8 cellular contexts compared by ENCODE assay signal in genomic region chr15:41828747-41829270, GRCh38. TPM values are rescaled to one million over a fixed set of nuclear protein-coding genes. Genes with fewer than 3 reads are reported as not detected.
DNase-seq lines count a peak whose midpoint lies in the region; ATAC-seq, FAIRE-seq and TF ChIP-seq lines count a peak whose summit lies in the region.

No MANE protein-coding gene starts in this region.

- peaks cover 42% of the 10 kb centered on the region for H3K36me3 Mint-ChIP-seq in activated T-cell treated with anti-CD3 and anti-CD28 coated beads, Interleukin-2, amount 50 U/mL, for 24 hours (ENCODE audit: low read depth)

- TF ChIP-seq CTCF in HepG2 (CRISPR knock-in tag; IDR thresholded peaks at IDR 0.05) (no peak), tibial artery (IDR thresholded peaks at IDR 0.05) (no peak), D721Med (IDR thresholded peaks at IDR 0.05; ENCODE audit: insufficient read depth, missing control alignments) (no peak)

- peak overlapping the region; percentile 90 for H3K4me2 ChIP-seq in HepG2 (ENCODE audit: low read depth, low read length)

- CTCF ChIA-PET in HepG2 (lab: Yijun Ruan, JAX; ENCODE audit: low intra/inter-chr PET ratio, low total read pairs) = no interaction called here

- H3K27ac Mint-ChIP-seq in activated T-cell treated with anti-CD3 and anti-CD28 coated beads, Interleukin-2, amount 50 U/mL, for 24 hours = peak overlapping the region; percentile 88

- H3K4me3 Mint-ChIP-seq in activated T-cell treated with anti-CD3 and anti-CD28 coated beads, Interleukin-2, amount 50 U/mL, for 24 hours = peak overlapping the region; percentile 83

- H3K27ac ChIP-seq in angular gyrus (ENCODE audit: low read depth, low read length) (peak overlapping the region; percentile 82), HepG2 (ENCODE audit: extremely low read length, insufficient read depth, low read length) (no peak overlapping the region), tibial artery (peak overlapping the region; percentile 70 to 78)

- ATAC-seq in HepG2 = no peak; the same call in 2 of the 3 replicates

- no peaks in the 10 kb centered on the region for H4K20me1 ChIP-seq in HepG2 (ENCODE audit: insufficient read depth, low read length)

- POLR2A ChIA-PET in HepG2 (lab: Yijun Ruan, JAX) = interaction anchor here (0.6 to 1.0 kb wide), 2 partner anchors 55 to 253 kb away, joined by 4 read pairs; partner anchors contain the start of gene MAPKBP1

- H3K9ac ChIP-seq in HepG2 (ENCODE audit: insufficient read depth, low read depth, low read length) = peak overlapping the region; percentile 90

- peaks cover 18% of the 10 kb centered on the region for H3K4me1 ChIP-seq in HepG2 (ENCODE audit: insufficient read depth, low read length)
- H3K4me1 ChIP-seq in tibial artery = peaks cover 5 to 36% (median 15%) of the 10 kb centered on the region in 4 donors

- FAIRE-seq in HepG2 (lab: Jason Lieb, UNC) (peak; percentile 34), D721Med (lab: Jason Lieb, UNC) (no peak)

- no peaks in the 10 kb centered on the region for H3K79me2 ChIP-seq in HepG2 (ENCODE audit: insufficient read depth, low read length)

- TF ChIP-seq EP300 in HepG2 (IDR thresholded peaks at IDR 0.05; ENCODE audit: low read depth in 2 of 2, low read length in 2 of 2) (no peak), HepG2 (CRISPR knock-in tag; IDR thresholded peaks at IDR 0.05; ENCODE audit: borderline replicate concordance) (no peak)

- H3K9me3 ChIP-seq in HepG2 (ENCODE audit: low read length) (no peaks in the 10 kb centered on the region), tibial artery (no peaks in the 10 kb centered on the region)

- H3K9me3 Mint-ChIP-seq in activated T-cell treated with anti-CD3 and anti-CD28 coated beads, Interleukin-2, amount 50 U/mL, for 24 hours = no peaks in the 10 kb centered on the region

- H3K36me3 ChIP-seq in HepG2 (replicated peaks in 1 of 2; ENCODE audit: control insufficient read depth in 1 of 2, insufficient read depth in 2 of 2, low read length in 2 of 2) (0 out of 5 replicates have a peak, but pooled peaks cover 0 to 5% of the 10 kb centered on the region in 2 experiments), tibial artery (peaks cover 8 to 41% (median 24%) of the 10 kb centered on the region in 3 donors)

- BruUV-seq in HepG2 (replicated peaks; lab: Mats Ljungman, UMichigan) = no TSS peak

- no peaks in the 10 kb centered on the region; a peak in 1 of 5 replicates for H3K27me3 ChIP-seq in HepG2 (ENCODE audit: control insufficient read depth in 1 of 2, insufficient read depth in 2 of 2, low read length in 2 of 2)
- H3K27me3 ChIP-seq in tibial artery = no peaks in the 10 kb centered on the region

- H3K27me3 Mint-ChIP-seq in activated T-cell treated with anti-CD3 and anti-CD28 coated beads, Interleukin-2, amount 50 U/mL, for 24 hours = no peaks in the 10 kb centered on the region

- WGBS in HepG2 (ENCODE audit: low lambda C conversion rate) = 9% methylated on average over 7 of the region's 7 CpGs

- H3K4me1 Mint-ChIP-seq in activated T-cell treated with anti-CD3 and anti-CD28 coated beads, Interleukin-2, amount 50 U/mL, for 24 hours (ENCODE audit: low read depth) = peaks cover 53% of the 10 kb centered on the region

- no peak for DNase-seq in activated T-cell treated with anti-CD3 and anti-CD28 coated beads, Interleukin-2, amount 50 U/mL, for 24 hours
- no peak for DNase-seq in activated T-cell treated with anti-CD3 and anti-CD28 coated beads, Interleukin-2, amount 50 U/mL, for 48 hours
- DNase-seq in HepG2 (ENCODE audit: low spot score) (no peak), tibial artery (no peak), D721Med (ENCODE audit: insufficient read length, low spot score) (no peak), HPDE6-E6E7 (ENCODE audit: extremely low spot score) (no peak), kidney glomerular epithelial cell (lab: John Stamatoyannopoulos, UW) (no peak)

- TF ChIP-seq RAD21 in HepG2 (CRISPR knock-in tag; IDR thresholded peaks at IDR 0.05) = no peak

- H2AFZ ChIP-seq in HepG2 (ENCODE audit: low read length) = peak overlapping the region; percentile 61

- intact Hi-C loops in HepG2 (cut with micrococcal nuclease; ENCODE audit: unreplicated experiment) (no loop called here), tibial artery (cut with DNase I; ENCODE audit: low total_unique reads) (loop anchor here (5.0 kb wide), 1 partner anchor 143 kb away; the partner anchor contains the start of gene EHD4)

- no peak for TF ChIP-seq POLR2A in HepG2 (IDR thresholded peaks at IDR 0.05; ENCODE audit: insufficient read depth in 1 of 2, low read depth in 2 of 2, low read length in 2 of 2)

- in situ Hi-C loops in HepG2 (cut with HindIII; ENCODE audit: extremely low pct_ligation_motif_present, low pct_unique_long_range_greater_than_20kb) = no loop called here

- H3K4me3 ChIP-seq in HepG2 (replicated peaks in 1 of 3; ENCODE audit: insufficient read depth in 1 of 3, low read depth in 2 of 3, low read length in 3 of 3) (peak overlapping the region; percentile 69 to 99 (median 71)), tibial artery (peak overlapping the region; percentile 61 to 62)

RNA-seq across cellular contexts. Expression of gene JMJD7, which starts 0.9 kb away (rescaled TPM):
- 5.4 and 7.1 TPM in 2 replicates for total RNA-seq in HepG2 (2016; rRNA removed; fragmentation: Illumina TruSeq; extraction: Trizol)
- total RNA-seq in HepG2 (2016; cell fraction: cytosol; rRNA removed; fragmentation: Illumina TruSeq; extraction: Trizol; ENCODE audit: low read depth) = 0.40 and 0.53 TPM in 2 replicates
- total RNA-seq in HepG2 (2016; cell fraction: insoluble cytoplasmic fraction; rRNA removed; fragmentation: Illumina TruSeq; extraction: Trizol) = 6.2 and 6.5 TPM in 2 replicates
- total RNA-seq in HepG2 (2016; cell fraction: membrane; rRNA removed; fragmentation: Illumina TruSeq; extraction: Trizol) = 2.0 and 2.1 TPM in 2 replicates
- 7.6 and 8.2 TPM in 2 replicates for total RNA-seq in HepG2 (2016; cell fraction: nucleus; rRNA removed; fragmentation: Illumina TruSeq; extraction: Trizol)
- polyA plus RNA-seq in HepG2 (2011; rRNA removed) = 6.4 and 7.2 TPM in 2 replicates
- 4.5 and 4.9 TPM in 2 replicates for polyA plus RNA-seq in HepG2 (2011; cell fraction: cytosol; rRNA removed)
- polyA plus RNA-seq in HepG2 (2011; cell fraction: nucleus; rRNA removed) = 22.2 and 32.3 TPM in 2 replicates
- polyA plus RNA-seq in HepG2 (2012) = 3.7 and 5.4 TPM in 2 replicates
- polyA plus RNA-seq in HepG2 (2016; cell fraction: cytosol; fragmentation: Illumina TruSeq; extraction: Trizol; ENCODE audit: low read depth) = 2.3 TPM in 2 replicates
- polyA plus RNA-seq in HepG2 (2016; cell fraction: insoluble cytoplasmic fraction; fragmentation: Illumina TruSeq; extraction: Trizol; ENCODE audit: low read depth) = 5.3 and 6.2 TPM in 2 replicates
- 2.5 and 2.6 TPM in 2 replicates for polyA plus RNA-seq in HepG2 (2016; cell fraction: membrane; fragmentation: Illumina TruSeq; extraction: Trizol; ENCODE audit: low read depth)
- polyA plus RNA-seq in HepG2 (2016; cell fraction: nucleus; fragmentation: Illumina TruSeq; extraction: Trizol; ENCODE audit: insufficient read depth, low read depth) = 17.3 and 19.5 TPM in 2 replicates
- 7.1 and 9.6 TPM in 2 replicates for polyA minus RNA-seq in HepG2 (2011; rRNA and poly(A)+ RNA removed; ENCODE audit: low replicate concordance)
- polyA minus RNA-seq in HepG2 (2011; cell fraction: cytosol; rRNA and poly(A)+ RNA removed) = 1.2 and 4.6 TPM in 2 replicates
- polyA minus RNA-seq in HepG2 (2011; cell fraction: nucleus; rRNA and poly(A)+ RNA removed) = 3.2 and 8.8 TPM in 2 replicates

RNA-seq across cellular contexts. Expression of gene PLA2G4B, which starts 9.8 kb away (rescaled TPM):
- 0.55 and 5.1 TPM in 2 replicates for total RNA-seq in HepG2 (2016; rRNA removed; fragmentation: Illumina TruSeq; extraction: Trizol)
- total RNA-seq in HepG2 (2016; cell fraction: cytosol; rRNA removed; fragmentation: Illumina TruSeq; extraction: Trizol; ENCODE audit: low read depth) = 1.1 and 1.6 TPM in 2 replicates
- 0.88 and 2.9 TPM in 2 replicates for total RNA-seq in HepG2 (2016; cell fraction: insoluble cytoplasmic fraction; rRNA removed; fragmentation: Illumina TruSeq; extraction: Trizol)
- 0.55 and 1.1 TPM in 2 replicates for total RNA-seq in HepG2 (2016; cell fraction: membrane; rRNA removed; fragmentation: Illumina TruSeq; extraction: Trizol)
- 4.1 and 4.8 TPM in 2 replicates for total RNA-seq in HepG2 (2016; cell fraction: nucleus; rRNA removed; fragmentation: Illumina TruSeq; extraction: Trizol)
- polyA plus RNA-seq in HepG2 (2011; rRNA removed) = 8.0 and 10.2 TPM in 2 replicates
- 1.2 and 1.9 TPM in 2 replicates for polyA plus RNA-seq in HepG2 (2011; cell fraction: cytosol; rRNA removed)
- polyA plus RNA-seq in HepG2 (2011; cell fraction: nucleus; rRNA removed) = 51.3 and 67.9 TPM in 2 replicates
- polyA plus RNA-seq in HepG2 (2012) = 2.9 and 3.7 TPM in 2 replicates
- 0.61 and 1.4 TPM in 2 replicates for polyA plus RNA-seq in HepG2 (2016; cell fraction: cytosol; fragmentation: Illumina TruSeq; extraction: Trizol; ENCODE audit: low read depth)
- 0.63 and 1.2 TPM in 2 replicates for polyA plus RNA-seq in HepG2 (2016; cell fraction: insoluble cytoplasmic fraction; fragmentation: Illumina TruSeq; extraction: Trizol; ENCODE audit: low read depth)
- polyA plus RNA-seq in HepG2 (2016; cell fraction: membrane; fragmentation: Illumina TruSeq; extraction: Trizol; ENCODE audit: low read depth) = 1.0 and 1.5 TPM in 2 replicates
- 15.6 and 20.4 TPM in 2 replicates for polyA plus RNA-seq in HepG2 (2016; cell fraction: nucleus; fragmentation: Illumina TruSeq; extraction: Trizol; ENCODE audit: insufficient read depth, low read depth)
- 1.1 and 2.7 TPM in 2 replicates for polyA minus RNA-seq in HepG2 (2011; rRNA and poly(A)+ RNA removed; ENCODE audit: low replicate concordance)
- polyA minus RNA-seq in HepG2 (2011; cell fraction: cytosol; rRNA and poly(A)+ RNA removed) = 2.2 TPM in 1 of 2 replicates, not detected in the other
- polyA minus RNA-seq in HepG2 (2011; cell fraction: nucleus; rRNA and poly(A)+ RNA removed) = 4.4 and 4.6 TPM in 2 replicates

RNA-seq across cellular contexts. Expression of gene MAPKBP1, which starts 54.5 kb away (rescaled TPM):
- total RNA-seq in HepG2 (2016; rRNA removed; fragmentation: Illumina TruSeq; extraction: Trizol) = 3.9 and 7.3 TPM in 2 replicates
- 2.9 and 4.5 TPM in 2 replicates for total RNA-seq in HepG2 (2016; cell fraction: cytosol; rRNA removed; fragmentation: Illumina TruSeq; extraction: Trizol; ENCODE audit: low read depth)
- 3.2 and 7.7 TPM in 2 replicates for total RNA-seq in HepG2 (2016; cell fraction: insoluble cytoplasmic fraction; rRNA removed; fragmentation: Illumina TruSeq; extraction: Trizol)
- 2.3 and 2.4 TPM in 2 replicates for total RNA-seq in HepG2 (2016; cell fraction: membrane; rRNA removed; fragmentation: Illumina TruSeq; extraction: Trizol)
- 12.3 and 15.3 TPM in 2 replicates for total RNA-seq in HepG2 (2016; cell fraction: nucleus; rRNA removed; fragmentation: Illumina TruSeq; extraction: Trizol)
- polyA plus RNA-seq in HepG2 (2011; rRNA removed) = 3.0 and 4.7 TPM in 2 replicates
- 0.88 and 1.0 TPM in 2 replicates for polyA plus RNA-seq in HepG2 (2011; cell fraction: cytosol; rRNA removed)
- polyA plus RNA-seq in HepG2 (2011; cell fraction: nucleus; rRNA removed) = 26.1 and 64.5 TPM in 2 replicates
- polyA plus RNA-seq in HepG2 (2012) = 3.9 and 4.1 TPM in 2 replicates
- polyA plus RNA-seq in HepG2 (2016; cell fraction: cytosol; fragmentation: Illumina TruSeq; extraction: Trizol; ENCODE audit: low read depth) = 0.11 and 0.12 TPM in 2 replicates
- polyA plus RNA-seq in HepG2 (2016; cell fraction: insoluble cytoplasmic fraction; fragmentation: Illumina TruSeq; extraction: Trizol; ENCODE audit: low read depth) = 0.94 and 1.7 TPM in 2 replicates
- polyA plus RNA-seq in HepG2 (2016; cell fraction: membrane; fragmentation: Illumina TruSeq; extraction: Trizol; ENCODE audit: low read depth) = 0.27 and 0.49 TPM in 2 replicates
- polyA plus RNA-seq in HepG2 (2016; cell fraction: nucleus; fragmentation: Illumina TruSeq; extraction: Trizol; ENCODE audit: insufficient read depth, low read depth) = 19.4 and 21.3 TPM in 2 replicates
- 17.2 and 24.6 TPM in 2 replicates for polyA minus RNA-seq in HepG2 (2011; rRNA and poly(A)+ RNA removed; ENCODE audit: low replicate concordance)
- 3.0 and 3.1 TPM in 2 replicates for polyA minus RNA-seq in HepG2 (2011; cell fraction: cytosol; rRNA and poly(A)+ RNA removed)
- 23.3 and 23.4 TPM in 2 replicates for polyA minus RNA-seq in HepG2 (2011; cell fraction: nucleus; rRNA and poly(A)+ RNA removed)
